ENCODE assay signal across 15 cellular contexts in genomic region chr22:44247346-44247745, GRCh38.
A peak's percentile ranks its signal among the peaks of the same experiment; 100 is the strongest.
DNase-seq lines count a peak whose midpoint lies in the region; ATAC-seq lines count a peak whose summit lies in the region.
"Had no signal": no experiment of that assay in that cellular context is flagged by ENCODE, and none has a peak within 500 bp of the region (broad histone marks: within the 10 kb centered on the region; RNA-seq: fewer than 3 reads in every experiment).

No MANE protein-coding gene starts in this region.

- peaks cover 9% of the 10 kb centered on the region for H3K9me3 Mint-ChIP-seq in activated naive CD8-positive, alpha-beta T cell treated with anti-CD3 and anti-CD28 coated beads, Interleukin-2, amount 10 ng/mL, durations not matched to agents 7 days and 5 days
- peaks cover 8% of the 10 kb centered on the region for H3K9me3 Mint-ChIP-seq in activated naive CD8-positive, alpha-beta T cell treated with anti-CD3 and anti-CD28 coated beads, Interleukin-2, amount 50 U/mL, for 24 hours
- peaks cover 11% of the 10 kb centered on the region for H3K9me3 Mint-ChIP-seq in activated T-helper 2 cell treated with anti-CD3 and anti-CD28 coated beads, Interferon-gamma antibody, Interleukin-2, Interleukin-4, amounts not matched to agents 10 μg/mL and 5 μg/mL and 100 μg/mL, durations not matched to agents 14 hours and 24 hours and 36 hours
- peaks cover 4% of the 10 kb centered on the region for H3K9me3 Mint-ChIP-seq in activated CD4-positive, alpha-beta T cell treated with anti-CD3 and anti-CD28 coated beads, Interleukin-2, amount 10 ng/mL, durations not matched to agents 7 days and 5 days

- DNase-seq in activated naive CD8-positive, alpha-beta T cell treated with anti-CD3 and anti-CD28 coated beads, Interleukin-2, amount 10 ng/mL, durations not matched to agents 7 days and 5 days: peak; percentile 19
- DNase-seq in activated naive CD8-positive, alpha-beta T cell treated with anti-CD3 and anti-CD28 coated beads, Interleukin-2, amount 50 U/mL, for 24 hours: no peak
- DNase-seq in activated T-helper 2 cell treated with anti-CD3 and anti-CD28 coated beads, Interferon-gamma antibody, Interleukin-2, Interleukin-4, amounts not matched to agents 10 μg/mL and 5 μg/mL and 100 μg/mL, durations not matched to agents 14 hours and 24 hours and 36 hours (ENCODE audit: low spot score): peak; percentile 3
- peak; percentile 4 for DNase-seq in mucosa of gallbladder (ENCODE audit: low spot score)
- no peak for DNase-seq in activated effector memory CD4-positive, alpha-beta T cell treated with anti-CD3 and anti-CD28 coated beads, Interleukin-2, amount 50 U/mL, for 16 hours
- DNase-seq in activated CD4-positive, alpha-beta T cell treated with anti-CD3 and anti-CD28 coated beads, Interleukin-2, amount 10 ng/mL, durations not matched to agents 7 days and 5 days: no peak
- no peak for DNase-seq in effector CD8-positive, alpha-beta T cell (lab: John Stamatoyannopoulos, UW)
- DNase-seq: COR-L47, DMS153, GF-D8, GM23248 had no signal

- CTCF ChIA-PET in activated CD4-positive, alpha-beta T cell treated with anti-CD3 and anti-CD28 coated beads, Interleukin-2, amount 10 ng/mL, durations not matched to agents 7 days and 5 days (lab: Charles Lee): interaction anchor here (1.4 kb wide), 1 partner anchor 8 kb away, joined by 3 read pairs; no protein-coding TSS in a partner anchor

- no peak overlapping the region for H3K27ac Mint-ChIP-seq in activated naive CD8-positive, alpha-beta T cell treated with anti-CD3 and anti-CD28 coated beads, Interleukin-2, amount 10 ng/mL, durations not matched to agents 7 days and 5 days
- no peak overlapping the region for H3K27ac Mint-ChIP-seq in activated naive CD8-positive, alpha-beta T cell treated with anti-CD3 and anti-CD28 coated beads, Interleukin-2, amount 50 U/mL, for 24 hours
- no peak overlapping the region for H3K27ac Mint-ChIP-seq in activated T-helper 2 cell treated with anti-CD3 and anti-CD28 coated beads, Interferon-gamma antibody, Interleukin-2, Interleukin-4, amounts not matched to agents 10 μg/mL and 5 μg/mL and 100 μg/mL, durations not matched to agents 14 hours and 24 hours and 36 hours
- H3K27ac Mint-ChIP-seq in activated CD4-positive, alpha-beta T cell treated with anti-CD3 and anti-CD28 coated beads, Interleukin-2, amount 10 ng/mL, durations not matched to agents 7 days and 5 days: no peak overlapping the region
- H3K27ac Mint-ChIP-seq: B cell; CD8-positive, alpha-beta T cell had no signal

- H3K36me3 Mint-ChIP-seq in activated naive CD8-positive, alpha-beta T cell treated with anti-CD3 and anti-CD28 coated beads, Interleukin-2, amount 10 ng/mL, durations not matched to agents 7 days and 5 days: no peaks in the 10 kb centered on the region
- no peaks in the 10 kb centered on the region for H3K36me3 Mint-ChIP-seq in activated naive CD8-positive, alpha-beta T cell treated with anti-CD3 and anti-CD28 coated beads, Interleukin-2, amount 50 U/mL, for 24 hours (ENCODE audit: low read depth)
- no peaks in the 10 kb centered on the region for H3K36me3 Mint-ChIP-seq in activated T-helper 2 cell treated with anti-CD3 and anti-CD28 coated beads, Interferon-gamma antibody, Interleukin-2, Interleukin-4, amounts not matched to agents 10 μg/mL and 5 μg/mL and 100 μg/mL, durations not matched to agents 14 hours and 24 hours and 36 hours (ENCODE audit: low read depth)
- H3K36me3 Mint-ChIP-seq in activated CD4-positive, alpha-beta T cell treated with anti-CD3 and anti-CD28 coated beads, Interleukin-2, amount 10 ng/mL, durations not matched to agents 7 days and 5 days (ENCODE audit: low read depth): no peaks in the 10 kb centered on the region
- H3K36me3 Mint-ChIP-seq: CD8-positive, alpha-beta T cell had no signal

- peaks cover 8% of the 10 kb centered on the region for H3K27me3 Mint-ChIP-seq in activated naive CD8-positive, alpha-beta T cell treated with anti-CD3 and anti-CD28 coated beads, Interleukin-2, amount 10 ng/mL, durations not matched to agents 7 days and 5 days
- peaks cover 10% of the 10 kb centered on the region for H3K27me3 Mint-ChIP-seq in activated naive CD8-positive, alpha-beta T cell treated with anti-CD3 and anti-CD28 coated beads, Interleukin-2, amount 50 U/mL, for 24 hours
- H3K27me3 Mint-ChIP-seq in activated T-helper 2 cell treated with anti-CD3 and anti-CD28 coated beads, Interferon-gamma antibody, Interleukin-2, Interleukin-4, amounts not matched to agents 10 μg/mL and 5 μg/mL and 100 μg/mL, durations not matched to agents 14 hours and 24 hours and 36 hours (ENCODE audit: low read depth): no peaks in the 10 kb centered on the region
- H3K27me3 Mint-ChIP-seq in activated CD4-positive, alpha-beta T cell treated with anti-CD3 and anti-CD28 coated beads, Interleukin-2, amount 10 ng/mL, durations not matched to agents 7 days and 5 days: peaks cover 8% of the 10 kb centered on the region

- no peak overlapping the region for H3K4me3 Mint-ChIP-seq in activated naive CD8-positive, alpha-beta T cell treated with anti-CD3 and anti-CD28 coated beads, Interleukin-2, amount 10 ng/mL, durations not matched to agents 7 days and 5 days
- no peak overlapping the region for H3K4me3 Mint-ChIP-seq in activated naive CD8-positive, alpha-beta T cell treated with anti-CD3 and anti-CD28 coated beads, Interleukin-2, amount 50 U/mL, for 24 hours
- H3K4me3 Mint-ChIP-seq in activated T-helper 2 cell treated with anti-CD3 and anti-CD28 coated beads, Interferon-gamma antibody, Interleukin-2, Interleukin-4, amounts not matched to agents 10 μg/mL and 5 μg/mL and 100 μg/mL, durations not matched to agents 14 hours and 24 hours and 36 hours (ENCODE audit: low read depth): no peak overlapping the region
- H3K4me3 Mint-ChIP-seq in activated CD4-positive, alpha-beta T cell treated with anti-CD3 and anti-CD28 coated beads, Interleukin-2, amount 10 ng/mL, durations not matched to agents 7 days and 5 days: no peak overlapping the region
- H3K4me3 Mint-ChIP-seq: B cell; CD14-positive monocyte; CD8-positive, alpha-beta T cell had no signal

- POLR2A ChIA-PET in activated naive CD8-positive, alpha-beta T cell treated with anti-CD3 and anti-CD28 coated beads, Interleukin-2, amount 10 ng/mL, durations not matched to agents 7 days and 5 days (lab: Charles Lee): no interaction called here
- POLR2A ChIA-PET in activated CD4-positive, alpha-beta T cell treated with anti-CD3 and anti-CD28 coated beads, Interleukin-2, amount 10 ng/mL, durations not matched to agents 7 days and 5 days (lab: Charles Lee): interaction anchor here (0.6 kb wide), 1 partner anchor 59 kb away, joined by 4 read pairs; no protein-coding TSS in a partner anchor

- intact Hi-C loops in activated T-helper 2 cell treated with anti-CD3 and anti-CD28 coated beads, Interferon-gamma antibody, Interleukin-2, Interleukin-4, amounts not matched to agents 10 μg/mL and 5 μg/mL and 100 μg/mL, durations not matched to agents 14 hours and 24 hours and 36 hours (cut with micrococcal nuclease): no loop called here

- no peaks in the 10 kb centered on the region for H3K4me1 Mint-ChIP-seq in activated naive CD8-positive, alpha-beta T cell treated with anti-CD3 and anti-CD28 coated beads, Interleukin-2, amount 10 ng/mL, durations not matched to agents 7 days and 5 days
- H3K4me1 Mint-ChIP-seq in activated naive CD8-positive, alpha-beta T cell treated with anti-CD3 and anti-CD28 coated beads, Interleukin-2, amount 50 U/mL, for 24 hours: no peaks in the 10 kb centered on the region
- H3K4me1 Mint-ChIP-seq in activated T-helper 2 cell treated with anti-CD3 and anti-CD28 coated beads, Interferon-gamma antibody, Interleukin-2, Interleukin-4, amounts not matched to agents 10 μg/mL and 5 μg/mL and 100 μg/mL, durations not matched to agents 14 hours and 24 hours and 36 hours (ENCODE audit: low read depth): no peaks in the 10 kb centered on the region
- no peaks in the 10 kb centered on the region for H3K4me1 Mint-ChIP-seq in activated CD4-positive, alpha-beta T cell treated with anti-CD3 and anti-CD28 coated beads, Interleukin-2, amount 10 ng/mL, durations not matched to agents 7 days and 5 days
- H3K4me1 Mint-ChIP-seq: B cell, CD14-positive monocyte had no signal

- ATAC-seq in activated naive CD8-positive, alpha-beta T cell treated with anti-CD3 and anti-CD28 coated beads, Interleukin-2, amount 10 ng/mL, durations not matched to agents 7 days and 5 days (ENCODE audit: low read depth): no peak
- ATAC-seq in activated naive CD8-positive, alpha-beta T cell treated with anti-CD3 and anti-CD28 coated beads, Interleukin-2, amount 50 U/mL, for 24 hours: no peak
- ATAC-seq: CD8-positive, alpha-beta T cell; HCT116 had no signal

Comparison
In these comparisons a context has a peak if more than half of its experiments do, and no peak if none do; other contexts are left out.
1. DNase-seq: peak in activated naive CD8-positive, alpha-beta T cell treated with anti-CD3 and anti-CD28 coated beads, Interleukin-2, amount 10 ng/mL, durations not matched to agents 7 days and 5 days (single experiment), activated T-helper 2 cell treated with anti-CD3 and anti-CD28 coated beads, Interferon-gamma antibody, Interleukin-2, Interleukin-4, amounts not matched to agents 10 μg/mL and 5 μg/mL and 100 μg/mL, durations not matched to agents 14 hours and 24 hours and 36 hours (single experiment) and mucosa of gallbladder (single experiment); none in activated naive CD8-positive, alpha-beta T cell treated with anti-CD3 and anti-CD28 coated beads, Interleukin-2, amount 50 U/mL, for 24 hours (single experiment), activated effector memory CD4-positive, alpha-beta T cell treated with anti-CD3 and anti-CD28 coated beads, Interleukin-2, amount 50 U/mL, for 16 hours (single experiment), activated CD4-positive, alpha-beta T cell treated with anti-CD3 and anti-CD28 coated beads, Interleukin-2, amount 10 ng/mL, durations not matched to agents 7 days and 5 days (single experiment) and effector CD8-positive, alpha-beta T cell (single experiment).